Comparison of ENCODE assay signal across 12 cellular contexts in the genomic region with DNA sequence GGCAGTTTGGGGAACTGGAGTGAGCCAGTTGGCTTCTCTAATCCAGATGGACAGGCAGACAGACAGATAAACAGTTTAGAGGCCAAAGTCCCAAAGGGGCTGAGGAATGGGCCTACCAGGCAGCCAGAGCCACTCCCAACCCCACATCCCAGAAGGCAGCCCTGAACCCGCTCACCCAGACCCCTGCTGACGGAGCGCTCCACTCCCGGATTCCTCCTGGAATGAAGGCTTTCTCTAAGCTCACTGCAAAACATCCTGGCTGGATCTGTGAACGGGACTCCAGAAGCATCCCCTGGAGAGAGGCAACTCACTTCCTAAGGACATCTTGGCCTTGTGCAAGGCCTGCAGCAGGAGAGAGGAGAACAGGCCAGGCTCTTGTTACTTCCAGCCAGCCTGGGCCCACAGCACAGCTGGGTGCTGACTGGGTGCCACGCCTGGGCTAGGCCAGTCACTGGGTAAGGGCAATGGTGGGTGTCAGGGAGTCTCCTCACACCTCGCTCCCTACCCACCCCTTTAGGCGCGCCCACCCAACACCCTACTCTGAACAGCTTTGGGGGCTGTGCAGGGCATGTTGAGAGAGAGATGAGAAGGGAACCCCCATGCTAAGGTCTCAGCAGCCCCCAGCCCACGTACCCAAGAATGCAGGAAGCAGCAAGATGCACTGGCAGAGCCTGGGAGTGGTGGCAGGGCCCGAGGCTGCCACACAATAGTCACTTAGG.
DNase-seq lines count a peak whose midpoint lies in the region; ATAC-seq and TF ChIP-seq lines count a peak whose summit lies in the region.
"Had no signal": no experiment of that assay in that cellular context is flagged by ENCODE, and none has a peak within 500 bp of the region (broad histone marks: within the 10 kb centered on the region; RNA-seq: fewer than 3 reads in every experiment).

No MANE protein-coding gene starts in this region.

- H3K27ac ChIP-seq in neuronal stem cell (replicated peaks; ENCODE audit: low read length): no peak overlapping the region
- H3K27ac ChIP-seq in uterus: peak overlapping the region; percentile 6 to 48

- H2BK15ac ChIP-seq in neuronal stem cell (ENCODE audit: low read length): no peak overlapping the region

- no peak overlapping the region for H4K91ac ChIP-seq in neuronal stem cell (ENCODE audit: low read depth, low read length, poor library complexity)

- no peak overlapping the region for H3K4me3 ChIP-seq in neuronal stem cell (ENCODE audit: low read length in 2 of 2)
- H3K4me3 ChIP-seq in uterus: no peak overlapping the region

- H2AK5ac ChIP-seq in neuronal stem cell (ENCODE audit: low read depth, low read length): peak overlapping the region; percentile 15

- no peak overlapping the region for H2AFZ ChIP-seq in neuronal stem cell (ENCODE audit: low read length)

- no peak overlapping the region for H3K14ac ChIP-seq in neuronal stem cell (ENCODE audit: low read length)

- H2BK120ac ChIP-seq in neuronal stem cell (ENCODE audit: low read depth, low read length): no peak overlapping the region

- H4K8ac ChIP-seq in neuronal stem cell (ENCODE audit: low read depth, low read length): no peak overlapping the region

- intact Hi-C loops in cardiac septum (cut with DNase I): no loop called here
- intact Hi-C loops in uterus (cut with DNase I; ENCODE audit: low total_unique reads): no loop called here

- H3K27me3 ChIP-seq in neuronal stem cell (ENCODE audit: control insufficient read depth in 3 of 3, insufficient read depth in 3 of 3, low read depth in 1 of 3, low read length in 3 of 3) (peaks cover 0 to 15% (median 0%) of the 10 kb centered on the region in 3 experiments), uterus (no peaks in the 10 kb centered on the region)

- no peak overlapping the region for H3K9ac ChIP-seq in neuronal stem cell (ENCODE audit: low read depth, low read length, poor library complexity)

- H3K4me2 ChIP-seq in neuronal stem cell (ENCODE audit: insufficient read depth, low read length, poor library complexity, severe bottlenecking): no peak overlapping the region

- H3K79me1 ChIP-seq in neuronal stem cell (ENCODE audit: low read depth, low read length): no peaks in the 10 kb centered on the region

- no CpG with 5 or more reads among the region's 11 CpGs for WGBS in neuronal stem cell (ENCODE audit: extremely low coverage in 2 of 2, insufficient read length in 2 of 2, insufficient replicate concordance in 1 of 2), 2 donors

- no peak for TF ChIP-seq POLR2A in uterus (IDR thresholded peaks at IDR 0.05)

- no peak for TF ChIP-seq CTCF in uterus (IDR thresholded peaks at IDR 0.05)

- H3K36me3 ChIP-seq in neuronal stem cell (replicated peaks in 1 of 2; ENCODE audit: control insufficient read depth in 2 of 2, insufficient read depth in 2 of 2, low read length in 2 of 2) (no peaks in the 10 kb centered on the region), uterus (no peaks in the 10 kb centered on the region)

- no peak overlapping the region for H3K23ac ChIP-seq in neuronal stem cell (ENCODE audit: low read depth, low read length, poor library complexity)

- H3K18ac ChIP-seq in neuronal stem cell (ENCODE audit: low read length): peak overlapping the region; percentile 32

- no peak overlapping the region for H2BK5ac ChIP-seq in neuronal stem cell (ENCODE audit: low read length)

- H3K9me3 ChIP-seq in neuronal stem cell (replicated peaks in 1 of 2; ENCODE audit: control insufficient read depth in 2 of 2, insufficient read depth in 1 of 2, low read depth in 1 of 2, low read length in 2 of 2) (no peaks in the 10 kb centered on the region), uterus (no peaks in the 10 kb centered on the region)

- H2BK12ac ChIP-seq in neuronal stem cell (ENCODE audit: low read length): no peak overlapping the region

- peaks cover 0 to 12% of the 10 kb centered on the region in 2 donors for H3K4me1 ChIP-seq in neuronal stem cell (ENCODE audit: control insufficient read depth in 2 of 2, insufficient read depth in 1 of 2, low read depth in 1 of 2, low read length in 2 of 2)
- H3K4me1 ChIP-seq in uterus: no peaks in the 10 kb centered on the region

- no peak for ATAC-seq in HG02759 (IDR thresholded peaks at IDR 0.05; ENCODE audit: unreplicated experiment)
- ATAC-seq in esophagus mucosa: no peak
- ATAC-seq: HCT116 had no signal

- DNase-seq in activated effector memory CD4-positive, alpha-beta T cell treated with anti-CD3 and anti-CD28 coated beads, Interleukin-2, amount 50 U/mL, for 16 hours: peak; percentile 51
- DNase-seq in activated effector memory CD4-positive, alpha-beta T cell treated with Interleukin-2 at 50 U/mL for 16 hours: no peak
- DNase-seq in cardiac septum (ENCODE audit: low spot score) (peak; percentile 76), neuronal stem cell (ENCODE audit: low spot score) (no peak), uterus (peak; percentile 33 to 45), NCI-H1694 treated with DMSO at 0.1 percent for 48 hours (lab: John Stamatoyannopoulos, UW) (no peak)
- DNase-seq: ACHN; activated naive CD8-positive, alpha-beta T cell treated with anti-CD3 and anti-CD28 coated beads for 36 hours; small intestine had no signal

- H3K4ac ChIP-seq in neuronal stem cell (ENCODE audit: low read length): no peak overlapping the region

Comparison
In these comparisons a context has a peak if more than half of its experiments do, and no peak if none do; other contexts are left out.
1. DNase-seq: peak in activated effector memory CD4-positive, alpha-beta T cell treated with anti-CD3 and anti-CD28 coated beads, Interleukin-2, amount 50 U/mL, for 16 hours (single experiment), cardiac septum (single experiment) and uterus (2 of 2); none in activated effector memory CD4-positive, alpha-beta T cell treated with Interleukin-2 at 50 U/mL for 16 hours (single experiment), neuronal stem cell (single experiment) and NCI-H1694 treated with DMSO at 0.1 percent for 48 hours (single experiment).